1 cellular context compared by ENCODE assay signal in genomic region chr6:43496370-43497128, GRCh38.
TF ChIP-seq lines count a peak whose summit lies in the region.

No MANE protein-coding gene starts in this region.

TF ChIP-seq in K562, 482 proteins besides CTCF, POLR2A, EP300 and RAD21 (continued from another document and continues in another):
- no peak for TF ChIP-seq CGGBP1 (CRISPR knock-in tag; IDR thresholded peaks at IDR 0.05)
- no peak for TF ChIP-seq HMG20A (CRISPR knock-in tag; conservative IDR thresholded peaks at IDR 0.05)
- no peak for TF ChIP-seq MXI1 (IDR thresholded peaks at IDR 0.05; ENCODE audit: low read depth, low read length)
- TF ChIP-seq ADNP (tag; IDR thresholded peaks at IDR 0.05) = no peak
- no peak for TF ChIP-seq ZNF79 (CRISPR knock-in tag; IDR thresholded peaks at IDR 0.05; ENCODE audit: low read depth)
- TF ChIP-seq CUX1 (CRISPR knock-in tag; IDR thresholded peaks at IDR 0.05) = no peak
- TF ChIP-seq CC2D1A (IDR thresholded peaks at IDR 0.05) = peak; percentile 57; the same call in 1 of the 2 replicates
- TF ChIP-seq ZNF592 (IDR thresholded peaks at IDR 0.05) = no peak
- TF ChIP-seq SUPT5H (IDR thresholded peaks at IDR 0.05) = no peak
- TF ChIP-seq FOXP1 (CRISPR knock-in tag; IDR thresholded peaks at IDR 0.05) = no peak
- no peak for TF ChIP-seq ZNF449 (CRISPR knock-in tag; IDR thresholded peaks at IDR 0.05)
- TF ChIP-seq FOXK2 (conservative IDR thresholded peaks at IDR 0.05 in 1 of 2, IDR thresholded peaks at IDR 0.05 in 1 of 2; ENCODE audit: low read depth in 2 of 2) = no peak
- no peak for TF ChIP-seq ELF2 (CRISPR knock-in tag; IDR thresholded peaks at IDR 0.05)
- TF ChIP-seq CXXC5 (CRISPR knock-in tag; IDR thresholded peaks at IDR 0.05) = no peak
- no peak for TF ChIP-seq TFE3 (CRISPR knock-in tag; IDR thresholded peaks at IDR 0.05)
- TF ChIP-seq TSC22D4 (tag; IDR thresholded peaks at IDR 0.05) = no peak
- no peak for TF ChIP-seq OTX1 (CRISPR knock-in tag; IDR thresholded peaks at IDR 0.05)
- no peak for TF ChIP-seq UBTF (IDR thresholded peaks at IDR 0.05; ENCODE audit: borderline replicate concordance in 1 of 2, low read depth in 2 of 2, low read length in 2 of 2)
- TF ChIP-seq THRA (IDR thresholded peaks at IDR 0.05) = peak; percentile 88
- no peak for TF ChIP-seq SREBF1 (IDR thresholded peaks at IDR 0.05; ENCODE audit: borderline replicate concordance, low read depth, low read length)
- no peak for TF ChIP-seq FOXM1 (IDR thresholded peaks at IDR 0.05; ENCODE audit: low read depth)
- TF ChIP-seq FOXM1 (CRISPR knock-in tag; IDR thresholded peaks at IDR 0.05; ENCODE audit: low read depth) = no peak
- no peak for TF ChIP-seq HBP1 (CRISPR knock-in tag; IDR thresholded peaks at IDR 0.05)
- TF ChIP-seq LARP7 (IDR thresholded peaks at IDR 0.05) = no peak
- TF ChIP-seq GABPA (tag; conservative IDR thresholded peaks at IDR 0.05; ENCODE audit: low read depth) = no peak
- TF ChIP-seq ZNF217 (CRISPR knock-in tag; IDR thresholded peaks at IDR 0.05) = no peak
- TF ChIP-seq DACH1 (IDR thresholded peaks at IDR 0.05; ENCODE audit: partially characterized antibody) = peak; percentile 13
- no peak for TF ChIP-seq FOSL1 (tag; conservative IDR thresholded peaks at IDR 0.05)
- TF ChIP-seq RHOXF2B (CRISPR knock-in tag; conservative IDR thresholded peaks at IDR 0.05) = no peak
- TF ChIP-seq SFPQ (IDR thresholded peaks at IDR 0.05; ENCODE audit: low read depth, low read length) = no peak
- no peak for TF ChIP-seq NRF1 (conservative IDR thresholded peaks at IDR 0.05 in 1 of 2, IDR thresholded peaks at IDR 0.05 in 1 of 2)
- no peak for TF ChIP-seq CREB3 (tag; conservative IDR thresholded peaks at IDR 0.05; ENCODE audit: low read depth)
- TF ChIP-seq ZNF239 (CRISPR knock-in tag; IDR thresholded peaks at IDR 0.05) = no peak
- TF ChIP-seq ZSCAN32 (CRISPR knock-in tag; IDR thresholded peaks at IDR 0.05) = no peak
- no peak for TF ChIP-seq IRF2 (CRISPR knock-in tag; IDR thresholded peaks at IDR 0.05)
- TF ChIP-seq ZFX (CRISPR knock-in tag; IDR thresholded peaks at IDR 0.05) = no peak
- TF ChIP-seq ZBTB34 (CRISPR knock-in tag; IDR thresholded peaks at IDR 0.05) = no peak
- no peak for TF ChIP-seq ZNF143 (CRISPR knock-in tag; IDR thresholded peaks at IDR 0.05)
- TF ChIP-seq CBFB (CRISPR knock-in tag; IDR thresholded peaks at IDR 0.05) = no peak
